In genomic region chr20:47875302-47876025, GRCh38 we compare ENCODE assay signal across 17 cellular contexts.
DNase-seq lines count a peak whose midpoint lies in the region; ATAC-seq, FAIRE-seq and TF ChIP-seq lines count a peak whose summit lies in the region.
"Had no signal": no experiment of that assay in that cellular context is flagged by ENCODE, and none has a peak within 500 bp of the region (broad histone marks: within the 10 kb centered on the region; RNA-seq: fewer than 3 reads in every experiment).

No MANE protein-coding gene starts in this region.

- no peak overlapping the region for H4K5ac ChIP-seq in mesendoderm (ENCODE audit: low read length)

- H2BK5ac ChIP-seq in mesendoderm (ENCODE audit: low read length), result no peak overlapping the region

- no peaks in the 10 kb centered on the region for H3K79me1 ChIP-seq in mesendoderm (ENCODE audit: low read length)

- no peaks in the 10 kb centered on the region for H3K27me3 ChIP-seq in mesendoderm (ENCODE audit: insufficient read depth, low read length, poor library complexity)
- H3K27me3 ChIP-seq: ovary had no signal

- peak overlapping the region; percentile 46 for H3K27ac ChIP-seq in mesendoderm (ENCODE audit: low read depth, low read length)
- H3K27ac ChIP-seq: ovary, thoracic aorta had no signal

- H4K8ac ChIP-seq in mesendoderm (ENCODE audit: low read depth, low read length), result no peak overlapping the region

- no peak overlapping the region for H3K23ac ChIP-seq in mesendoderm (ENCODE audit: low read length)

- H3K4me3 ChIP-seq in choroid plexus epithelial cell (ENCODE audit: low read depth, low read length) (no peak overlapping the region), mesendoderm (ENCODE audit: low read length) (no peak overlapping the region)
- H3K4me3 ChIP-seq: lung, ovary, thoracic aorta had no signal

- H3K4me2 ChIP-seq in mesendoderm (ENCODE audit: low read length), result no peak overlapping the region

- peak overlapping the region; percentile 48 for H3K4ac ChIP-seq in mesendoderm (ENCODE audit: low read depth, low read length)

- peak overlapping the region; percentile 52 for H2BK120ac ChIP-seq in mesendoderm (ENCODE audit: low read depth, low read length)

- no CpG with 5 or more reads among the region's 13 CpGs for WGBS in mesendoderm (ENCODE audit: extremely low coverage, insufficient coverage, low lambda C conversion rate)

- FAIRE-seq in urothelium cell line (lab: Jason Lieb, UNC), result no peak

- peaks cover 4% of the 10 kb centered on the region for H3K4me1 ChIP-seq in mesendoderm (ENCODE audit: control insufficient read depth, low read depth, low read length)

- H3K36me3 ChIP-seq in mesendoderm (ENCODE audit: control insufficient read depth, insufficient read depth, low read length), result no peaks in the 10 kb centered on the region
- H3K36me3 ChIP-seq: ovary, thoracic aorta had no signal

- H2BK15ac ChIP-seq in mesendoderm (replicated peaks; ENCODE audit: low read depth), result no peak overlapping the region

- H3K9ac ChIP-seq in mesendoderm (ENCODE audit: low read length), result no peak overlapping the region

- no peak overlapping the region for H2AK5ac ChIP-seq in mesendoderm (ENCODE audit: low read length)

- no peaks in the 10 kb centered on the region for H3K79me2 ChIP-seq in mesendoderm (ENCODE audit: control insufficient read depth, insufficient read depth, low read length)

- ATAC-seq in GM21526 (IDR thresholded peaks at IDR 0.05; ENCODE audit: low FRiP score, unreplicated experiment) (no peak), GM21447 (IDR thresholded peaks at IDR 0.05; ENCODE audit: unreplicated experiment) (no peak)
- ATAC-seq: activated CD8-positive, alpha-beta T cell treated with anti-CD3 and anti-CD28 coated beads, Interleukin-2, amount 10 ng/mL, durations not matched to agents 7 days and 5 days; stimulated activated effector memory CD8-positive, alpha-beta T cell treated with anti-CD3 and anti-CD28 coated beads, Interleukin-12 subunit alpha, Interleukin-12 subunit beta, amount 100 ng/mL, for 72 hours had no signal

- no peak for TF ChIP-seq CTCF in choroid plexus epithelial cell (conservative IDR thresholded peaks at IDR 0.05; ENCODE audit: low read depth, low read length)

- peak overlapping the region; percentile 73 for H3K18ac ChIP-seq in mesendoderm (ENCODE audit: low read length)

- H3K56ac ChIP-seq in mesendoderm (ENCODE audit: low read length), result peak overlapping the region; percentile 73

- DNase-seq in M059J (ENCODE audit: low read depth), result peak; percentile 84
- DNase-seq in choroid plexus epithelial cell (ENCODE audit: low read depth), result peak; percentile 65
- no peak for DNase-seq in mesendoderm
- peak; percentile 39 for DNase-seq in urothelium cell line (ENCODE audit: low spot score)
- no peak for DNase-seq in GOT3 (lab: John Stamatoyannopoulos, UW)
- DNase-seq: activated CD4-positive, CD25-positive, alpha-beta regulatory T cell treated with anti-CD3 and anti-CD28 coated beads, Interleukin-2, amount 50 U/mL, for 72 hours; activated CD8-positive, alpha-beta T cell treated with anti-CD3 and anti-CD28 coated beads, Interleukin-2, amount 10 ng/mL, durations not matched to agents 7 days and 5 days; activated naive CD4-positive, alpha-beta T cell treated with Interleukin-2 at 50 U/mL for 16 hours; activated T-cell treated with anti-CD3 and anti-CD28 coated beads, Interleukin-2, amount 50 U/mL, for 24 hours; anterior cingulate cortex; NCI-H526 had no signal

Comparison
In these comparisons a context has a peak if more than half of its experiments do, and no peak if none do; other contexts are left out.
1. DNase-seq: peak in M059J (single experiment), choroid plexus epithelial cell (single experiment) and urothelium cell line (single experiment); none in mesendoderm (single experiment) and GOT3 (single experiment).